1 cellular context compared by ENCODE assay signal in genomic region chr22:30921108-30921507, GRCh38.
A peak's percentile ranks its signal among the peaks of the same experiment; 100 is the strongest.
TF ChIP-seq lines count a peak whose summit lies in the region.

No MANE protein-coding gene starts in this region.

TF ChIP-seq in GM12878, 131 proteins besides CTCF, POLR2A, EP300 and RAD21:
- TF ChIP-seq ZNF24 (IDR thresholded peaks at IDR 0.05) = no peak
- no peak for TF ChIP-seq NKRF (conservative IDR thresholded peaks at IDR 0.05)
- TF ChIP-seq ETV6 (conservative IDR thresholded peaks at IDR 0.05 in 1 of 2, IDR thresholded peaks at IDR 0.05 in 1 of 2; ENCODE audit: borderline replicate concordance in 1 of 2, low read depth in 1 of 2) = no peak
- TF ChIP-seq RELA (IDR thresholded peaks at IDR 0.05; ENCODE audit: borderline replicate concordance, partially characterized antibody) = no peak
- TF ChIP-seq NR2C1 (IDR thresholded peaks at IDR 0.05) = no peak
- TF ChIP-seq NFIC (IDR thresholded peaks at IDR 0.05; ENCODE audit: low read depth, low read length) = no peak
- peak; percentile 25; the same call in 1 of the 2 replicates for TF ChIP-seq RUNX3 (IDR thresholded peaks at IDR 0.05; ENCODE audit: low read length)
